ENCODE assay signal across 8 cellular contexts in the genomic region with DNA sequence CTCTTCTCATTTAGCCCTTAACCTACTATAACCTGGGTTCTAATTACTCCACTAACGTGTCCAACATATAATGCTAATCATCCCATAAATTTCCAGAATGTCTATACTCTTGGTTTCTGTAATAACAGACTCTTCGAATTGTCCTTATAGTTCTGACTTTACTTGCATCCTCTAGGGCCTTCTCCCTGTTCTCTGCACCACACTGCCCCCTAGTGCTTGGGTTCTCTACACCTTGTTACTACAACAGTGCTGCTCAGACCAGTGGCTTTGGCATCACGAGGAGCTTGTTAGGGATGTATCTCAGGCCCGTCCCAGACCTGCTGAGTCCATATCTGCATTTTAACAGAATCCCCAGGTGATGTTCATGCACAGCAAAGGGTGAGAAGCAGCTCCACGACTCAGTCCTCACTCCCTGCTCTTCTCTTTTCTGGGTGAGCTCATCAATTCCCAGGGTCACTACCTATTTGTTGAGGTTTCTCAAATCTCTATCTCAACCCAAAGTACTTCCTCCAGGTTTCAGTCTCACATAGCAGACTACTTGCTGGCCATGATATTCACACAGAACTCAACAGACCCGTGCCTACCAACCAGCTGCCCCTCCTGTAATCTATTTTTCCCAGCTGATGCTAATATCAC. TPM values are rescaled to one million over a fixed set of nuclear protein-coding genes. Genes with fewer than 3 reads are reported as not detected.
DNase-seq lines count a peak whose midpoint lies in the region; ATAC-seq and TF ChIP-seq lines count a peak whose summit lies in the region.

No MANE protein-coding gene starts in this region.

- H3K36me3 Mint-ChIP-seq in activated T-cell treated with anti-CD3 and anti-CD28 coated beads, Interleukin-2, amount 50 U/mL, for 72 hours (ENCODE audit: insufficient read depth in 2 of 2), result no peaks in the 10 kb centered on the region

- H3K36me3 ChIP-seq in H7 (replicated peaks; ENCODE audit: control insufficient read depth, insufficient read depth, low read length) (no peaks in the 10 kb centered on the region), osteoblast (ENCODE audit: insufficient read depth, low read length) (no peaks in the 10 kb centered on the region), transverse colon (no peaks in the 10 kb centered on the region)

- no peak overlapping the region for H3K27ac Mint-ChIP-seq in activated T-cell treated with anti-CD3 and anti-CD28 coated beads, Interleukin-2, amount 50 U/mL, for 72 hours

- H3K4me2 ChIP-seq in osteoblast (ENCODE audit: insufficient read depth, low read length), result no peak overlapping the region

- 4% methylated on average over 4 to 6 of the region's 6 CpGs for WGBS in transverse colon (ENCODE audit: low coverage in 1 of 2), 2 donors

- ATAC-seq in activated T-cell treated with anti-CD3 and anti-CD28 coated beads, Interleukin-2, amount 50 U/mL, for 72 hours (replicated peaks in 1 of 2), result peak; percentile 97 to 98

- no peaks in the 10 kb centered on the region for H4K20me1 ChIP-seq in osteoblast (ENCODE audit: insufficient read depth, low read length)

- no peaks in the 10 kb centered on the region for H3K4me1 Mint-ChIP-seq in activated T-cell treated with anti-CD3 and anti-CD28 coated beads, Interleukin-2, amount 50 U/mL, for 72 hours (ENCODE audit: low read depth)

- H3K4me3 Mint-ChIP-seq in activated T-cell treated with anti-CD3 and anti-CD28 coated beads, Interleukin-2, amount 50 U/mL, for 72 hours, result no peak overlapping the region

- no peak for TF ChIP-seq EP300 in transverse colon (IDR thresholded peaks at IDR 0.05; ENCODE audit: low read depth)

- no peak overlapping the region for H3K4me3 ChIP-seq in H7 (ENCODE audit: insufficient read depth, low read depth, low read length)
- no peak overlapping the region for H3K4me3 ChIP-seq in LNCaP clone FGC (ENCODE audit: low read depth, low read length)
- no peak overlapping the region for H3K4me3 ChIP-seq in foreskin fibroblast (ENCODE audit: low read depth in 1 of 2, low read length in 2 of 2)
- no peak overlapping the region for H3K4me3 ChIP-seq in osteoblast (ENCODE audit: insufficient read depth, low read length)
- no peak overlapping the region for H3K4me3 ChIP-seq in transverse colon

- H3K27me3 ChIP-seq in H7 (ENCODE audit: control insufficient read depth, insufficient read depth, low read length) (no peaks in the 10 kb centered on the region), osteoblast (ENCODE audit: insufficient read depth, low read length) (no peaks in the 10 kb centered on the region), transverse colon (no peaks in the 10 kb centered on the region)

- DNase-seq in GF-D8 (lab: John Stamatoyannopoulos, UW), result peak; percentile 38
- peak; percentile 72 for DNase-seq in H7
- peak; percentile 62 for DNase-seq in LNCaP clone FGC (ENCODE audit: low read depth)
- peak; percentile 75 for DNase-seq in RPMI7951 (ENCODE audit: low read depth)
- DNase-seq in activated T-cell treated with anti-CD3 and anti-CD28 coated beads, Interleukin-2, amount 50 U/mL, for 72 hours, result peak; percentile 91
- peak; percentile 63 to 90 for DNase-seq in foreskin fibroblast
- peak; percentile 71 for DNase-seq in osteoblast (ENCODE audit: insufficient read length, low spot score, missing footprints)
- peak; percentile 91 for DNase-seq in transverse colon

- H3K9me3 ChIP-seq in osteoblast (ENCODE audit: low read depth, low read length) (no peaks in the 10 kb centered on the region), transverse colon (no peaks in the 10 kb centered on the region)

- H3K27ac ChIP-seq in osteoblast (ENCODE audit: low read depth, low read length) (no peak overlapping the region), transverse colon (no peak overlapping the region)

- no peaks in the 10 kb centered on the region for H3K9me3 Mint-ChIP-seq in activated T-cell treated with anti-CD3 and anti-CD28 coated beads, Interleukin-2, amount 50 U/mL, for 72 hours

- no peak for TF ChIP-seq POLR2A in transverse colon (IDR thresholded peaks at IDR 0.05)

- no peak overlapping the region for H2AFZ ChIP-seq in osteoblast (ENCODE audit: low read length)

- intact Hi-C loops in transverse colon (cut with DNase I; ENCODE audit: low total_unique reads), result no loop called here

- peak; percentile 86 for TF ChIP-seq CTCF in LNCaP clone FGC (IDR thresholded peaks at IDR 0.05; ENCODE audit: control insufficient read depth, extremely low read depth, insufficient read depth)
- peak; percentile 93 for TF ChIP-seq CTCF in foreskin fibroblast (IDR thresholded peaks at IDR 0.05; ENCODE audit: low read depth, low read length)
- TF ChIP-seq CTCF in osteoblast (IDR thresholded peaks at IDR 0.05; ENCODE audit: extremely low read depth, low read depth, low read length), result peak; percentile 91
- TF ChIP-seq CTCF in transverse colon (IDR thresholded peaks at IDR 0.05), result peak; percentile 67 to 79 (median 69)

- no peaks in the 10 kb centered on the region for H3K79me2 ChIP-seq in osteoblast (ENCODE audit: insufficient read depth, low read length)

- peaks cover 6% of the 10 kb centered on the region for H3K27me3 Mint-ChIP-seq in activated T-cell treated with anti-CD3 and anti-CD28 coated beads, Interleukin-2, amount 50 U/mL, for 72 hours (ENCODE audit: low read depth)

- in situ Hi-C loops in transverse colon (cut with MboI; ENCODE audit: low pct_ligation_motif_present in 1 of 4, low pct_unique_long_range_greater_than_20kb in 1 of 4, low sequenced_read_pairs in 3 of 4), result no loop called here

- H3K4me1 ChIP-seq in osteoblast (ENCODE audit: insufficient read depth, low read length) (peaks cover 3% of the 10 kb centered on the region), transverse colon (no peaks in the 10 kb centered on the region)

RNA-seq across cellular contexts. Expression of a gene that starts 14.5 kb away (rescaled TPM):
- total RNA-seq in H7 (2014; rRNA removed; shearing (Covaris generic)), result 70.7 and 75.9 TPM in 2 replicates
- 83.1 and 102 TPM in 2 replicates for total RNA-seq in RPMI7951 (2014; rRNA removed; shearing (Covaris generic))
- 10 to 100 TPM; 55.8 to 56.0 TPM for total RNA-seq in activated T-cell treated with anti-CD3 and anti-CD28 coated beads, Interleukin-2, amount 50 U/mL, for 72 hours
- total RNA-seq in osteoblast (76.0 and 86.3 TPM in 2 replicates), transverse colon (10 to 100 TPM; 18.3 to 61.1 (median 49.9) TPM)

RNA-seq across cellular contexts. Expression of a gene that starts 16.1 kb away (rescaled TPM):
- 35.5 and 43.7 TPM in 2 replicates for total RNA-seq in H7 (2014; rRNA removed; shearing (Covaris generic))
- 45.4 and 46.7 TPM in 2 replicates for total RNA-seq in RPMI7951 (2014; rRNA removed; shearing (Covaris generic))
- 10 to 100 TPM; 45.9 to 50.8 TPM for total RNA-seq in activated T-cell treated with anti-CD3 and anti-CD28 coated beads, Interleukin-2, amount 50 U/mL, for 72 hours
- total RNA-seq in osteoblast (98.1 and 102 TPM in 2 replicates), transverse colon (10 to 100 TPM; 30.6 to 43.2 (median 34.5) TPM)

Comparison
In these comparisons a context has a peak if more than half of its experiments do, and no peak if none do; other contexts are left out.
1. DNase-seq: peak in every context shown above with its lines; median percentile 91 in activated T-cell treated with anti-CD3 and anti-CD28 coated beads, Interleukin-2, amount 50 U/mL, for 72 hours; 91 in transverse colon; 76 in foreskin fibroblast; 75 in RPMI7951; 72 in H7; 71 in osteoblast; 62 in LNCaP clone FGC; 38 in GF-D8.